26 cellular contexts compared by ENCODE assay signal in genomic region chr1:45999507-45999906, GRCh38.
"Had no signal": no experiment of that assay in that cellular context is flagged by ENCODE, and none has a peak within 500 bp of the region (broad histone marks: within the 10 kb centered on the region; RNA-seq: fewer than 3 reads in every experiment).

No MANE protein-coding gene starts in this region.

- ATAC-seq: natural killer cell; right lobe of liver; stimulated activated memory B cell treated with anti-CD40 and anti-IgM and Interleukin-4, amounts not matched to agents 10 μg/mL and 1 μg/mL and 100 μg/mL, for 72 hours; stimulated activated naive CD8-positive, alpha-beta T cell treated with anti-CD3 and anti-CD28 coated beads, Interleukin-15, amount 100 ng/mL, for 72 hours had no signal

- H3K4me1 Mint-ChIP-seq: naive B cell; neural progenitor cell; stimulated activated memory B cell treated with anti-CD40 and anti-IgM and Interleukin-4, amounts not matched to agents 10 μg/mL and 1 μg/mL and 100 μg/mL, for 72 hours; stimulated activated naive CD8-positive, alpha-beta T cell treated with anti-CD3 and anti-CD28 coated beads, Interleukin-15, amount 100 ng/mL, for 72 hours had no signal

- DNase-seq: immature natural killer cell; left ventricle myocardium inferior; mesendoderm; naive B cell; natural killer cell; nephron progenitor cell; occipital lobe; right lobe of liver; stimulated activated CD4-positive, alpha-beta T cell treated with anti-CD3 and anti-CD28 coated beads, Interleukin-1b, Interleukin-23, amount 100 ng/mL, for 48 hours; stimulated activated CD4-positive, alpha-beta T cell treated with anti-CD3 and anti-CD28 coated beads, Interleukin-2, amount 100 ng/mL, for 48 hours; stimulated activated CD4-positive, alpha-beta T cell treated with anti-CD3 and anti-CD28 coated beads, Interleukin-4, amount 100 ng/mL, for 4 hours; stimulated activated CD8-positive, alpha-beta memory T cell treated with anti-CD3 and anti-CD28 coated beads, Interleukin-4, amount 100 ng/mL, for 48 hours; stimulated activated naive CD4-positive, alpha-beta T cell treated with Interleukin-2 at 50 U/mL for 16 hours; stimulated activated naive CD8-positive, alpha-beta T cell treated with anti-CD3 and anti-CD28 coated beads, Interleukin-15, amount 100 ng/mL, for 72 hours; substantia nigra; uterus had no signal

- H3K27me3 Mint-ChIP-seq: naive B cell; stimulated activated memory B cell treated with anti-CD40 and anti-IgM and Interleukin-4, amounts not matched to agents 10 μg/mL and 1 μg/mL and 100 μg/mL, for 72 hours; stimulated activated naive CD8-positive, alpha-beta T cell treated with anti-CD3 and anti-CD28 coated beads, Interleukin-15, amount 100 ng/mL, for 72 hours; type B pancreatic cell had no signal

- H2AFZ ChIP-seq: neural progenitor cell, parathyroid adenoma had no signal

- H3K36me3 Mint-ChIP-seq: natural killer cell had no signal

- H3K9me3 Mint-ChIP-seq: immature natural killer cell; naive B cell; natural killer cell; neural progenitor cell; stimulated activated memory B cell treated with anti-CD40 and anti-IgM and Interleukin-4, amounts not matched to agents 10 μg/mL and 1 μg/mL and 100 μg/mL, for 72 hours; stimulated activated naive CD8-positive, alpha-beta T cell treated with anti-CD3 and anti-CD28 coated beads, Interleukin-15, amount 100 ng/mL, for 72 hours; type B pancreatic cell had no signal

- H3K36me3 ChIP-seq: neural progenitor cell, right lobe of liver, uterus had no signal

- H3K4me2 ChIP-seq: neural progenitor cell, smooth muscle cell had no signal

- H3K27ac Mint-ChIP-seq: mesothelial cell of epicardium; naive B cell; natural killer cell; nephron progenitor cell; neural progenitor cell; stimulated activated memory B cell treated with anti-CD40 and anti-IgM and Interleukin-4, amounts not matched to agents 10 μg/mL and 1 μg/mL and 100 μg/mL, for 72 hours; type B pancreatic cell had no signal

- H3K4me3 Mint-ChIP-seq: immature natural killer cell; mesothelial cell of epicardium; naive B cell; natural killer cell; nephron progenitor cell; neural progenitor cell; stimulated activated memory B cell treated with anti-CD40 and anti-IgM and Interleukin-4, amounts not matched to agents 10 μg/mL and 1 μg/mL and 100 μg/mL, for 72 hours; stimulated activated naive CD8-positive, alpha-beta T cell treated with anti-CD3 and anti-CD28 coated beads, Interleukin-15, amount 100 ng/mL, for 72 hours; type B pancreatic cell had no signal

- H3K4me3 ChIP-seq: left ventricle myocardium inferior, lung, neural progenitor cell, right atrium auricular region, right lobe of liver, smooth muscle cell, tibial nerve, uterus had no signal

- H3K27me3 ChIP-seq: neural progenitor cell, neutrophil, right atrium auricular region, right lobe of liver, tibial nerve, uterus had no signal

- H3K27ac ChIP-seq: left ventricle myocardium inferior, neural progenitor cell, neutrophil, parathyroid adenoma, right atrium auricular region, right lobe of liver, tibial nerve, uterus had no signal

- H3K4me1 ChIP-seq: neural progenitor cell, parathyroid adenoma, tibial nerve, uterus had no signal

- H3K79me2 ChIP-seq: parathyroid adenoma had no signal
